In genomic region chr16:82322177-82322576, GRCh38 we compare ENCODE assay signal across 19 cellular contexts.
A peak's percentile ranks its signal among the peaks of the same experiment; 100 is the strongest.
DNase-seq lines count a peak whose midpoint lies in the region; ATAC-seq, FAIRE-seq and TF ChIP-seq lines count a peak whose summit lies in the region.
"Had no signal": no experiment of that assay in that cellular context is flagged by ENCODE, and none has a peak within 500 bp of the region (broad histone marks: within the 10 kb centered on the region; RNA-seq: fewer than 3 reads in every experiment).

No MANE protein-coding gene starts in this region.

- no peaks in the 10 kb centered on the region for H3K9me3 ChIP-seq in HEK293 (ENCODE audit: control insufficient read depth, insufficient read depth, low read depth, low read length)
- H3K9me3 ChIP-seq in prostate gland: no peaks in the 10 kb centered on the region
- H3K9me3 ChIP-seq in uterus: no peaks in the 10 kb centered on the region
- H3K9me3 ChIP-seq: BE2C had no signal

- FAIRE-seq in endometrium (lab: Jason Lieb, UNC): peak; percentile 51
- FAIRE-seq: H1 had no signal

- TF ChIP-seq POLR2A in prostate gland (IDR thresholded peaks at IDR 0.05) (no peak), uterus (IDR thresholded peaks at IDR 0.05) (no peak)

- intact Hi-C loops in prostate gland (cut with DNase I) (no loop called here), uterus (cut with DNase I; ENCODE audit: low total_unique reads) (no loop called here)

- H3K4me1 ChIP-seq in HEK293 (ENCODE audit: control insufficient read depth, insufficient read depth, low read length): no peaks in the 10 kb centered on the region
- peaks cover 4% of the 10 kb centered on the region for H3K4me1 ChIP-seq in prostate gland (replicated peaks)
- H3K4me1 ChIP-seq in uterus: no peaks in the 10 kb centered on the region
- H3K4me1 ChIP-seq: BE2C had no signal

- POLR2A ChIA-PET in HEK293 (lab: Yijun Ruan, JAX): no interaction called here

- TF ChIP-seq CTCF in HEK293 (tag by site-specific recombination; IDR thresholded peaks at IDR 0.05): no peak
- no peak for TF ChIP-seq CTCF in prostate gland (IDR thresholded peaks at IDR 0.05)
- TF ChIP-seq CTCF in uterus (IDR thresholded peaks at IDR 0.05): no peak

- CTCF ChIA-PET in HEK293 (lab: Yijun Ruan, JAX): no interaction called here

- H3K27me3 ChIP-seq in prostate gland (replicated peaks; ENCODE audit: insufficient read depth): no peaks in the 10 kb centered on the region
- H3K27me3 ChIP-seq in uterus: no peaks in the 10 kb centered on the region
- H3K27me3 ChIP-seq: BE2C had no signal

- peak; percentile 29 for DNase-seq in HT-29 (ENCODE audit: low spot score)
- peak; percentile 17 for DNase-seq in prostate gland (ENCODE audit: low spot score)
- no peak for DNase-seq in uterus
- DNase-seq: ACHN; BE2C; C1 segment of cervical spinal cord; CD4-positive, CD25-positive, alpha-beta regulatory T cell; CD8-positive, alpha-beta memory T cell; COR-L47; DMS 273 treated with DMSO at 0.1 percent for 48 hours; DMS79; GDM1; H9; KG1 had no signal

- H3K27ac ChIP-seq in HEK293 (ENCODE audit: extremely low read depth, low read depth, low read length): no peak overlapping the region
- H3K27ac ChIP-seq in prostate gland: peak overlapping the region in 1 of 2 donors; percentile 57
- H3K27ac ChIP-seq in uterus: no peak overlapping the region

- H3K36me3 ChIP-seq in HEK293 (ENCODE audit: control insufficient read depth in 2 of 2, insufficient read depth in 1 of 2, low read length in 2 of 2) (no peaks in the 10 kb centered on the region), prostate gland (no peaks in the 10 kb centered on the region), uterus (no peaks in the 10 kb centered on the region)
- H3K36me3 ChIP-seq: BE2C had no signal

- ATAC-seq in GM19397 (IDR thresholded peaks at IDR 0.05; ENCODE audit: unreplicated experiment): no peak
- no peak for ATAC-seq in HG02798 (IDR thresholded peaks at IDR 0.05; ENCODE audit: poor library complexity, unreplicated experiment)

- H3K4me3 ChIP-seq in HEK293 (ENCODE audit: low read depth, low read length) (no peak overlapping the region), prostate gland (no peak overlapping the region), uterus (no peak overlapping the region)

TF ChIP-seq in HEK293, 187 proteins besides CTCF, POLR2A, EP300 and RAD21:
- TF ChIP-seq ZBTB7A (tag by site-specific recombination; IDR thresholded peaks at IDR 0.05; ENCODE audit: low read depth) (no peak), MZF1 (tag by site-specific recombination; IDR thresholded peaks at IDR 0.05; ENCODE audit: borderline replicate concordance) (no peak), ZNF555 (tag by site-specific recombination; conservative IDR thresholded peaks at IDR 0.05) (0 out of 2 replicates have a peak, but pooled peaks have one; percentile 3), ZNF239 (tag by site-specific recombination; IDR thresholded peaks at IDR 0.05) (no peak), ZNF768 (tag by site-specific recombination; IDR thresholded peaks at IDR 0.05) (no peak), REST (tag by site-specific recombination; IDR thresholded peaks at IDR 0.05) (no peak)

Comparison
In these comparisons a context has a peak if more than half of its experiments do, and no peak if none do; other contexts are left out.
1. DNase-seq: peak in HT-29 (single experiment) and prostate gland (single experiment); none in uterus (0 of 2).